ENCODE assay signal across 9 cellular contexts in the genomic region with DNA sequence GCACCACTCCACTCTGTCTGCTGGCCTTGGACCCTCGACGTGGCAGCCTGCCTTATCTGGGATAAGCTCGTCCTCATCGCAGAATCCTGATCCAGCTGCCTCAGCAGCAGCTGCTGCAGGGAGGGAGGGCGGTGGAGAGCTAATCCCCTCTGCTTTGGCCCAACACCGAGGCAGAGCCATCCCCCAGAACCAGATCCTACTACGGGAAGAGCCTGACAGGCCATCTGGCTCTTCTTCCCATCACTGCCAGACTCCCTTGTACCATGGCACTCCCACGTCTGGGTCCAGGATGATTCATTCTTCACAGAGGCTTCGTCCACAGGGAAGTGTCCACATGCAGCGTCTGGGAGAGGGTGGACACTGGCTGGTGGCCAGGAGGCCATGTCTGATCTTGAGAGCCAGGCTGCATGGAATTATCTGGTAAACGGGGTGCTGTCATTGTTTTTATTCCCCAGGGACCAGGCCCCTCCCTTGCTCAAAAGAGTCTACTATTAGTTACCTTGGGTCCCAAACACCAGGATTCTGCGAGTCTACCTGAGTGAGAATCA. TPM values are rescaled to one million over a fixed set of nuclear protein-coding genes. Genes with fewer than 3 reads are reported as not detected.
DNase-seq lines count a peak whose midpoint lies in the region; ATAC-seq and TF ChIP-seq lines count a peak whose summit lies in the region.
"Had no signal": no experiment of that assay in that cellular context is flagged by ENCODE, and none has a peak within 500 bp of the region (broad histone marks: within the 10 kb centered on the region; RNA-seq: fewer than 3 reads in every experiment).

No MANE protein-coding gene starts in this region.

- WGBS in esophagus squamous epithelium, 2 donors = 36 to 61% methylated on average over 8 to 11 of the region's 12 CpGs

- H3K4me1 ChIP-seq in esophagus squamous epithelium = peaks cover 16 to 54% (median 24%) of the 10 kb centered on the region in 3 donors

- no peaks in the 10 kb centered on the region for H3K36me3 ChIP-seq in esophagus squamous epithelium

- TF ChIP-seq POLR2A in esophagus squamous epithelium (IDR thresholded peaks at IDR 0.05) = no peak

- no peak overlapping the region for H3K4me3 ChIP-seq in esophagus squamous epithelium

- H3K27me3 ChIP-seq in esophagus squamous epithelium = peaks cover 0 to 28% (median 0%) of the 10 kb centered on the region in 4 donors

- peak overlapping the region; percentile 35 to 83 (median 78) for H3K27ac ChIP-seq in esophagus squamous epithelium

- no peak for TF ChIP-seq CTCF in esophagus squamous epithelium (IDR thresholded peaks at IDR 0.05)

- intact Hi-C loops in esophagus squamous epithelium (cut with DNase I) = no loop called here
- intact Hi-C loops in posterior vena cava (cut with DNase I) = no loop called here

- no peak for ATAC-seq in GM19324 (IDR thresholded peaks at IDR 0.05; ENCODE audit: low FRiP score, unreplicated experiment)
- ATAC-seq in GM18520 (IDR thresholded peaks at IDR 0.05; ENCODE audit: unreplicated experiment) = no peak

- H3K9me3 ChIP-seq in esophagus squamous epithelium = no peaks in the 10 kb centered on the region

- peak; percentile 75 for DNase-seq in DMS 273 treated with DMSO at 0.1 percent for 48 hours (lab: John Stamatoyannopoulos, UW)
- DNase-seq in NCI-H524 (lab: John Stamatoyannopoulos, UW) = peak; percentile 94 to 96
- DNase-seq in esophagus squamous epithelium (lab: John Stamatoyannopoulos, UW) = no peak
- DNase-seq in posterior vena cava (ENCODE audit: low spot score) = peak; percentile 88
- no peak for DNase-seq in OCI-M1 (lab: John Stamatoyannopoulos, UW)
- DNase-seq in COLO668 (lab: John Stamatoyannopoulos, UW; ENCODE audit: unreplicated experiment) = no peak
- DNase-seq: activated naive CD8-positive, alpha-beta T cell treated with anti-CD3 and anti-CD28 coated beads, Interleukin-2, amount 10 ng/mL, durations not matched to agents 7 days and 5 days had no signal

RNA-seq across cellular contexts. Expression of gene PKP1, which starts 14.6 kb away (rescaled TPM):
- total RNA-seq in esophagus squamous epithelium = 100 to 1,000 TPM; 263 to 706 (median 410) TPM
- 1 to 10 TPM in 1 of 2 donors, under 1 TPM in 1; 0.83 to 2.8 TPM for total RNA-seq in posterior vena cava
- total RNA-seq: activated naive CD8-positive, alpha-beta T cell treated with anti-CD3 and anti-CD28 coated beads, Interleukin-2, amount 10 ng/mL, durations not matched to agents 7 days and 5 days had no signal

Comparison
In these comparisons a context has a peak if more than half of its experiments do, and no peak if none do; other contexts are left out.
1. DNase-seq: peak in DMS 273 treated with DMSO at 0.1 percent for 48 hours (single experiment), NCI-H524 (2 of 2) and posterior vena cava (single experiment); none in esophagus squamous epithelium (single experiment), OCI-M1 (single experiment) and COLO668 (single experiment).
2. RNA of gene PKP1, which starts 14.6 kb away (total RNA-seq): 263 to 706 TPM in esophagus squamous epithelium; 0.83 to 2.8 TPM in posterior vena cava; every median in the first group is over 10 times any median in the second.